In genomic region chr2:177896587-177896986, GRCh38 we compare ENCODE assay signal across 19 cellular contexts.
DNase-seq lines count a peak whose midpoint lies in the region; ATAC-seq and TF ChIP-seq lines count a peak whose summit lies in the region.
"Had no signal": no experiment of that assay in that cellular context is flagged by ENCODE, and none has a peak within 500 bp of the region (broad histone marks: within the 10 kb centered on the region; RNA-seq: fewer than 3 reads in every experiment).

No MANE protein-coding gene starts in this region.

- H3K27ac Mint-ChIP-seq in endothelial cell (ENCODE audit: unreplicated experiment), result peak overlapping the region; percentile 0
- H3K27ac Mint-ChIP-seq: CD4-positive, alpha-beta T cell; HFFc6 had no signal

- no peaks in the 10 kb centered on the region for H3K36me3 Mint-ChIP-seq in endothelial cell (ENCODE audit: low read depth, unreplicated experiment)

- H3K4me1 ChIP-seq in cardiac muscle cell (ENCODE audit: low read depth) (peaks cover 15% of the 10 kb centered on the region), heart left ventricle (peaks cover 0 to 19% (median 0%) of the 10 kb centered on the region in 12 donors), mucosa of descending colon (ENCODE audit: low read depth) (no peaks in the 10 kb centered on the region)
- H3K4me1 ChIP-seq: A549 had no signal

- H3K27me3 Mint-ChIP-seq in endothelial cell (ENCODE audit: unreplicated experiment), result no peaks in the 10 kb centered on the region

- WGBS in heart left ventricle, 4 donors, result 47 to 57% (median 52%) methylated on average over 3 of the region's 3 CpGs

- no peak overlapping the region for H3K4me3 Mint-ChIP-seq in endothelial cell (ENCODE audit: unreplicated experiment)
- H3K4me3 Mint-ChIP-seq: CD4-positive, alpha-beta T cell; HFFc6 had no signal

- H3K27ac ChIP-seq in cardiac muscle cell (peak overlapping the region; percentile 8), heart left ventricle (no peak overlapping the region)
- H3K27ac ChIP-seq: 22Rv1, A549, C4-2B, HL-60 had no signal

- H3K36me3 ChIP-seq in cardiac muscle cell, result no peaks in the 10 kb centered on the region
- H3K36me3 ChIP-seq in heart left ventricle, result no peaks in the 10 kb centered on the region
- no peaks in the 10 kb centered on the region for H3K36me3 ChIP-seq in mucosa of descending colon (ENCODE audit: low read depth)

- H3K4me3 ChIP-seq in cardiac muscle cell (no peak overlapping the region), heart left ventricle (no peak overlapping the region), mucosa of descending colon (no peak overlapping the region)
- H3K4me3 ChIP-seq: A549 had no signal

- H3K9me3 Mint-ChIP-seq in endothelial cell (ENCODE audit: unreplicated experiment), result no peaks in the 10 kb centered on the region
- H3K9me3 Mint-ChIP-seq: CD4-positive, alpha-beta T cell; HFFc6 had no signal

- H3K4me1 Mint-ChIP-seq in endothelial cell (ENCODE audit: unreplicated experiment), result peaks cover 28% of the 10 kb centered on the region

- H3K9me3 ChIP-seq in cardiac muscle cell (ENCODE audit: low read depth) (no peaks in the 10 kb centered on the region), heart left ventricle (no peaks in the 10 kb centered on the region), mucosa of descending colon (no peaks in the 10 kb centered on the region)
- H3K9me3 ChIP-seq: A549, Caco-2 had no signal

- TF ChIP-seq POLR2A in heart left ventricle (IDR thresholded peaks at IDR 0.05), result no peak

- H3K27me3 ChIP-seq in cardiac muscle cell (no peaks in the 10 kb centered on the region), heart left ventricle (no peaks in the 10 kb centered on the region)

- no peak for ATAC-seq in heart left ventricle
- peak; percentile 67 for ATAC-seq in mucosa of descending colon
- ATAC-seq: A549, HCT116 had no signal

- intact Hi-C loops in heart left ventricle (cut with DNase I), result no loop called here
- intact Hi-C loops in mucosa of descending colon (cut with DNase I, micrococcal nuclease), result no loop called here

- TF ChIP-seq CTCF in cardiac muscle cell (IDR thresholded peaks at IDR 0.05; ENCODE audit: low read depth, low read length) (no peak), heart left ventricle (IDR thresholded peaks at IDR 0.05) (no peak), endothelial cell (IDR thresholded peaks at IDR 0.05; ENCODE audit: unreplicated experiment) (no peak), mucosa of descending colon (IDR thresholded peaks at IDR 0.05) (no peak)

- no peak for DNase-seq in cardiac muscle cell (ENCODE audit: low read depth in 1 of 2, low spot score in 1 of 2)
- no peak for DNase-seq in heart left ventricle
- no peak for DNase-seq in endothelial cell (ENCODE audit: low spot score)
- DNase-seq in mucosa of descending colon, result no peak
- DNase-seq in glomerular visceral epithelial cell (ENCODE audit: extremely low spot score), result no peak
- no peak for DNase-seq in iPS-NIHi7 (ENCODE audit: extremely low spot score)
- DNase-seq in KG1 (lab: John Stamatoyannopoulos, UW), result no peak
- DNase-seq in MV-4-11 (lab: John Stamatoyannopoulos, UW), result no peak
- DNase-seq: AML-193; Caco-2; CD4-positive, alpha-beta T cell; GOT3; H7; HFFc6 had no signal
